Comparison of ENCODE assay signal across 1 cellular context in the genomic region with DNA sequence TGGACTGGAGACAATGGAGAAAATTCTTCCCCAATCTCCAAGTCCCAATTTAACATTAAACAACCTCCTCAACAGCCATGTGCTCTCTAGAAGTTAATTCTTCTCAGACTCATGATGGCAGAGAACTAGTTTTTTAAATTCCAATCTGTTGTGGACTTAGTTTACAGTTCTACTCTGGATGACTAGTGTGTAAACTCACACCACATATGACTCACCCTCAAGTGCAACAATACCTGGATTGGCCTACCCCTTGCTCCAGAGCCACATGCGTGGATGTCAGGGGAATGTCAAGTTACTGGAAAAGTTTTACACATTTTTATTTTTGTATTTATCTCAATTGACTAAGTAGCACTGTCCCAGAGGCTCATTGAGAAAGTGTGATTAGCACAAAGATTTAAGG.
TF ChIP-seq lines count a peak whose summit lies in the region.

No MANE protein-coding gene starts in this region.

TF ChIP-seq in H1, 55 proteins besides CTCF, POLR2A, EP300 and RAD21:
- TF ChIP-seq RFX5 (IDR thresholded peaks at IDR 0.05; ENCODE audit: borderline replicate concordance, low read depth, low read length) (no peak), KDM4A (IDR thresholded peaks at IDR 0.05; ENCODE audit: low read depth, low read length, severe bottlenecking) (no peak), TAF1 (IDR thresholded peaks at IDR 0.05; ENCODE audit: low read depth, low read length) (no peak), BACH1 (IDR thresholded peaks at IDR 0.05; ENCODE audit: low read length) (no peak), RNF2 (IDR thresholded peaks at IDR 0.05; ENCODE audit: borderline replicate concordance, low read depth, low read length, missing control alignments, poor library complexity, severe bottlenecking) (no peak), MAFK (IDR thresholded peaks at IDR 0.05; ENCODE audit: low read depth, low read length) (no peak), POU5F1 (IDR thresholded peaks at IDR 0.05; ENCODE audit: low read depth, low read length) (no peak), CREB1 (IDR thresholded peaks at IDR 0.05) (no peak), SP2 (IDR thresholded peaks at IDR 0.05; ENCODE audit: low read length) (no peak), SIX5 (IDR thresholded peaks at IDR 0.05; ENCODE audit: low read depth, low read length) (no peak), GTF2F1 (IDR thresholded peaks at IDR 0.05; ENCODE audit: borderline replicate concordance, low read depth, low read length) (no peak), GABPA (IDR thresholded peaks at IDR 0.05; ENCODE audit: borderline replicate concordance, insufficient read depth, low read length) (no peak), FOSL1 (IDR thresholded peaks at IDR 0.05; ENCODE audit: insufficient read depth, low read depth, low read length) (no peak), KDM1A (IDR thresholded peaks at IDR 0.05; ENCODE audit: borderline replicate concordance, low read length) (no peak), CBX8 (IDR thresholded peaks at IDR 0.05; ENCODE audit: borderline replicate concordance, low read depth, low read length) (no peak)
